ENCODE assay signal across 9 cellular contexts in the genomic region with DNA sequence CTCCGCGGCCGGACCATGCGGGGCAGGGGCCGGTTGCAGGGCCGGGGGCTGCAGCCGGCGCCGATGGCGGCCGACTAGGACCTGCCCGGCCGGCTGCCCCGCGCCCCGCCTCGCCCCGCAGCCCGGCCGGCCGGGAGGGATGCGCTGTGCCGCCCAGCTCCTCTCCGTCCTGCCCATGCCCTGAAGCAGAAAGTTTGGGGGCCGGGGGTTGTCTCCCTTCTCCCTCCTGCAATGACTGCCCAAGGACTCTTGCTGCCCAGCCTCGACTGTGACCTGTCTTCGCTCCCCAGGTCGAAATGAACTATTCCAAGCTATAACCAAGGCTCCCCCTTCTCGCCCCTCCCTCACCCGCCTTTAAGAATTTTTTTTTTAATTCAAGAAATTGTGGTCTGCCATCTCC. TPM values are rescaled to one million over a fixed set of nuclear protein-coding genes. Genes with fewer than 3 reads are reported as not detected.
DNase-seq lines count a peak whose midpoint lies in the region; ATAC-seq and TF ChIP-seq lines count a peak whose summit lies in the region.
"Had no signal": no experiment of that assay in that cellular context is flagged by ENCODE, and none has a peak within 500 bp of the region (broad histone marks: within the 10 kb centered on the region; RNA-seq: fewer than 3 reads in every experiment).

No MANE protein-coding gene starts in this region.

- ATAC-seq in T-helper 17 cell, result peak; percentile 3
- no peak for ATAC-seq in HG02973 (IDR thresholded peaks at IDR 0.05; ENCODE audit: unreplicated experiment)

- H3K9me3 Mint-ChIP-seq in activated naive CD4-positive, alpha-beta T cell treated with anti-CD3 and anti-CD28 coated beads, Interleukin-2, amount 10 ng/mL, durations not matched to agents 7 days and 5 days, result no peaks in the 10 kb centered on the region
- H3K9me3 Mint-ChIP-seq in glutamatergic neuron (ENCODE audit: unreplicated experiment), result no peaks in the 10 kb centered on the region

- no peaks in the 10 kb centered on the region for H3K27me3 ChIP-seq in skeletal muscle tissue (ENCODE audit: control insufficient read depth in 3 of 3, insufficient read depth in 3 of 3, low read length in 3 of 3)

- no peaks in the 10 kb centered on the region for H3K36me3 Mint-ChIP-seq in activated naive CD4-positive, alpha-beta T cell treated with anti-CD3 and anti-CD28 coated beads, Interleukin-2, amount 10 ng/mL, durations not matched to agents 7 days and 5 days
- H3K36me3 Mint-ChIP-seq in T-helper 17 cell (ENCODE audit: low read depth) (no peaks in the 10 kb centered on the region), glutamatergic neuron (ENCODE audit: unreplicated experiment) (no peaks in the 10 kb centered on the region)

- peak overlapping the region; percentile 82 for H3K4me3 Mint-ChIP-seq in activated naive CD4-positive, alpha-beta T cell treated with anti-CD3 and anti-CD28 coated beads, Interleukin-2, amount 10 ng/mL, durations not matched to agents 7 days and 5 days
- H3K4me3 Mint-ChIP-seq in T-helper 17 cell (peak overlapping the region; percentile 96), glutamatergic neuron (ENCODE audit: unreplicated experiment) (peak overlapping the region; percentile 98)

- peaks cover 37% of the 10 kb centered on the region for H3K4me1 Mint-ChIP-seq in activated naive CD4-positive, alpha-beta T cell treated with anti-CD3 and anti-CD28 coated beads, Interleukin-2, amount 10 ng/mL, durations not matched to agents 7 days and 5 days
- H3K4me1 Mint-ChIP-seq in T-helper 17 cell (peaks cover 24% of the 10 kb centered on the region), glutamatergic neuron (ENCODE audit: low read depth, unreplicated experiment) (peaks cover 17% of the 10 kb centered on the region)

- TF ChIP-seq CTCF in glutamatergic neuron (IDR thresholded peaks at IDR 0.05; ENCODE audit: partially characterized antibody, unreplicated experiment), result no peak

- CTCF ChIA-PET in activated naive CD4-positive, alpha-beta T cell treated with anti-CD3 and anti-CD28 coated beads, Interleukin-2, amount 10 ng/mL, durations not matched to agents 7 days and 5 days (lab: Charles Lee), result interaction anchor here (0.8 to 7.8 kb wide), 13 partner anchors 8 to 252 kb away, joined by 3 to 224 read pairs (median 7); a partner anchor contains a TSS

- no peak overlapping the region for H3K27ac ChIP-seq in skeletal muscle tissue (ENCODE audit: low read depth, low read length)
- H3K27ac ChIP-seq: epithelial cell of prostate had no signal

- H3K4me1 ChIP-seq in skeletal muscle tissue (ENCODE audit: control insufficient read depth in 3 of 3, insufficient read depth in 3 of 3, low read length in 3 of 3), result peaks cover 33 to 54% (median 43%) of the 10 kb centered on the region in 3 donors

- peak overlapping the region; percentile 67 to 80 (median 76) for H3K9ac ChIP-seq in skeletal muscle tissue (ENCODE audit: low read depth in 1 of 3, low read length in 3 of 3)

- H3K9me3 ChIP-seq in T-helper 17 cell (ENCODE audit: control insufficient read depth, low read length, poor library complexity, severe bottlenecking), result no peaks in the 10 kb centered on the region
- no peaks in the 10 kb centered on the region for H3K9me3 ChIP-seq in skeletal muscle tissue (ENCODE audit: control insufficient read depth in 3 of 3, low read length in 3 of 3)

- peaks cover 0 to 3% (median 0%) of the 10 kb centered on the region in 3 donors for H3K36me3 ChIP-seq in skeletal muscle tissue (ENCODE audit: control insufficient read depth in 3 of 3, insufficient read depth in 3 of 3, low read length in 3 of 3)

- H3K27me3 Mint-ChIP-seq in activated naive CD4-positive, alpha-beta T cell treated with anti-CD3 and anti-CD28 coated beads, Interleukin-2, amount 10 ng/mL, durations not matched to agents 7 days and 5 days, result peaks cover 47% of the 10 kb centered on the region
- peaks cover 18% of the 10 kb centered on the region for H3K27me3 Mint-ChIP-seq in T-helper 17 cell
- H3K27me3 Mint-ChIP-seq in glutamatergic neuron (ENCODE audit: unreplicated experiment), result peaks cover 3% of the 10 kb centered on the region

- peak overlapping the region; percentile 3 for H3K27ac Mint-ChIP-seq in activated naive CD4-positive, alpha-beta T cell treated with anti-CD3 and anti-CD28 coated beads, Interleukin-2, amount 10 ng/mL, durations not matched to agents 7 days and 5 days
- H3K27ac Mint-ChIP-seq in T-helper 17 cell, result peak overlapping the region; percentile 79
- no peak overlapping the region for H3K27ac Mint-ChIP-seq in glutamatergic neuron (ENCODE audit: unreplicated experiment)

- no peak for DNase-seq in activated naive CD4-positive, alpha-beta T cell treated with anti-CD3 and anti-CD28 coated beads, Interleukin-2, amount 10 ng/mL, durations not matched to agents 7 days and 5 days
- DNase-seq in activated naive CD4-positive, alpha-beta T cell treated with anti-CD3 and anti-CD28 coated beads, Interleukin-2, amount 50 U/mL, for 16 hours, result no peak
- DNase-seq in T-helper 17 cell (no peak), glutamatergic neuron (no peak), cerebellar cortex (ENCODE audit: low spot score) (no peak), NCI-H1048 (lab: John Stamatoyannopoulos, UW) (no peak)

- peak overlapping the region; percentile 77 to 82 (median 82) for H3K4me3 ChIP-seq in skeletal muscle tissue (ENCODE audit: low read length in 3 of 3)

RNA-seq across cellular contexts. Expression of a gene that starts 0.3 kb away (rescaled TPM):
- total RNA-seq in T-helper 17 cell (10 to 100 TPM in 1 of 2 donors, under 1 TPM in 1; 0.65 to 10.2 TPM), glutamatergic neuron (ENCODE audit: unreplicated experiment) (80.1 TPM), skeletal muscle tissue (15.1 TPM)

RNA-seq across cellular contexts. Expression of a gene that starts 16.6 kb away (rescaled TPM):
- total RNA-seq in T-helper 17 cell (10 to 100 TPM; 10.5 to 13.5 TPM), glutamatergic neuron (ENCODE audit: unreplicated experiment) (9.2 TPM), skeletal muscle tissue (10.4 TPM)
